In the genomic region with DNA sequence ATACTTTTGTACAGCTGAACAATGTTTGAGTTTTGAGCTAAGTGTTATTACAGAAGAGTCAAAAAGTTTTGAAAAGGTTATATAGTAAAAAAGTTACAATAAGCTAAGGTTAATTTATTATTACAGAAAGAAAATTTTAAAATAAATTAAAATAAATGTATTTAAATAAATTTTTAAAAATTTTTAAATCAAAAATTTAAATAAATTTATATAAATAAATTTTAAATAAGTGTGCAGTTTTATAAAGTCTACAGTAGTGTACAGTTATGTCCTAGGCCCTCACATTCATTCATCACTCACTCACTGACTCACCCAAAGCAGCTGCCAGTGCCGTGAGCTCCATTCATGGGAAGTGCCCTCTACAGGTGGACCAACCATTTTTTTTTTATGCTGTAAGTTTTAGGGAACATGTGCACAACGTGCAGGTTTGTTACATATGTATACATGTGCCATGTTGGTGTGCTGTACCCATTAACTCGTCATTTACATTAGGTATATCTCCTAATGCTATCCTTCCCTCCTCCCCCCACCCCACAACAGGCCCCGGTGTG, we compare ENCODE assay signal across 10 cellular contexts.
DNase-seq lines count a peak whose midpoint lies in the region; TF ChIP-seq lines count a peak whose summit lies in the region.
"Had no signal": no experiment of that assay in that cellular context is flagged by ENCODE, and none has a peak within 500 bp of the region (broad histone marks: within the 10 kb centered on the region; RNA-seq: fewer than 3 reads in every experiment).

No MANE protein-coding gene starts in this region.

- no peaks in the 10 kb centered on the region for H3K79me2 ChIP-seq in osteoblast (ENCODE audit: insufficient read depth, low read length)

- H3K36me3 ChIP-seq in osteoblast (ENCODE audit: insufficient read depth, low read length): no peaks in the 10 kb centered on the region
- H3K36me3 ChIP-seq in left ventricle myocardium inferior: no peaks in the 10 kb centered on the region
- H3K36me3 ChIP-seq: cardiac muscle cell had no signal

- no peaks in the 10 kb centered on the region for H3K9me3 ChIP-seq in osteoblast (ENCODE audit: low read depth, low read length)
- peaks cover 13% of the 10 kb centered on the region for H3K9me3 ChIP-seq in left ventricle myocardium inferior (replicated peaks)

- H3K4me3 ChIP-seq in choroid plexus epithelial cell (ENCODE audit: low read depth, low read length) (no peak overlapping the region), osteoblast (ENCODE audit: insufficient read depth, low read length) (no peak overlapping the region), left ventricle myocardium inferior (no peak overlapping the region)
- H3K4me3 ChIP-seq: cardiac muscle cell had no signal

- H3K27me3 ChIP-seq in osteoblast (ENCODE audit: insufficient read depth, low read length): peaks cover 1% of the 10 kb centered on the region
- H3K27me3 ChIP-seq in left ventricle myocardium inferior (ENCODE audit: low read depth): no peaks in the 10 kb centered on the region
- H3K27me3 ChIP-seq: cardiac muscle cell had no signal

- H3K4me2 ChIP-seq in osteoblast (ENCODE audit: insufficient read depth, low read length): no peak overlapping the region

- DNase-seq in NCI-H82 (lab: John Stamatoyannopoulos, UW) (peak; percentile 26), NCI-H82 treated with DMSO at 0.1 percent for 48 hours (lab: John Stamatoyannopoulos, UW; ENCODE audit: unreplicated experiment) (no peak), NAMALWA (ENCODE audit: low spot score) (peak; percentile 0), choroid plexus epithelial cell (ENCODE audit: low read depth) (peak; percentile 12), osteoblast (ENCODE audit: insufficient read length, low spot score, missing footprints) (no peak), left ventricle myocardium inferior (no peak), amygdala (lab: John Stamatoyannopoulos, UW) (no peak)
- DNase-seq in stimulated activated CD4-positive, alpha-beta T cell treated with anti-CD3 and anti-CD28 coated beads, Interleukin-15, amount 100 ng/mL, for 24 hours: no peak
- DNase-seq: NCI-H446 had no signal

- intact Hi-C loops in left ventricle myocardium inferior (cut with micrococcal nuclease): no loop called here

- peak; percentile 7 for TF ChIP-seq CTCF in choroid plexus epithelial cell (conservative IDR thresholded peaks at IDR 0.05; ENCODE audit: low read depth, low read length)
- peak; percentile 18 for TF ChIP-seq CTCF in osteoblast (IDR thresholded peaks at IDR 0.05; ENCODE audit: extremely low read depth, low read depth, low read length)
- no peak for TF ChIP-seq CTCF in left ventricle myocardium inferior (IDR thresholded peaks at IDR 0.05; ENCODE audit: borderline replicate concordance)

- H2AFZ ChIP-seq in osteoblast (ENCODE audit: low read length): no peak overlapping the region

- H3K27ac ChIP-seq in osteoblast (ENCODE audit: low read depth, low read length) (no peak overlapping the region), left ventricle myocardium inferior (replicated peaks) (no peak overlapping the region)
- H3K27ac ChIP-seq: cardiac muscle cell had no signal

- H3K4me1 ChIP-seq in osteoblast (ENCODE audit: insufficient read depth, low read length) (no peaks in the 10 kb centered on the region), left ventricle myocardium inferior (no peaks in the 10 kb centered on the region)

- H4K20me1 ChIP-seq in osteoblast (ENCODE audit: insufficient read depth, low read length): no peaks in the 10 kb centered on the region

Comparison
In these comparisons a context has a peak if more than half of its experiments do, and no peak if none do; other contexts are left out.
1. DNase-seq: peak in NCI-H82 (single experiment), NAMALWA (single experiment) and choroid plexus epithelial cell (single experiment); none in NCI-H82 treated with DMSO at 0.1 percent for 48 hours (single experiment), osteoblast (single experiment), stimulated activated CD4-positive, alpha-beta T cell treated with anti-CD3 and anti-CD28 coated beads, Interleukin-15, amount 100 ng/mL, for 24 hours (single experiment), left ventricle myocardium inferior (single experiment) and amygdala (0 of 56).